Comparison of ENCODE assay signal across 8 cellular contexts in the genomic region with DNA sequence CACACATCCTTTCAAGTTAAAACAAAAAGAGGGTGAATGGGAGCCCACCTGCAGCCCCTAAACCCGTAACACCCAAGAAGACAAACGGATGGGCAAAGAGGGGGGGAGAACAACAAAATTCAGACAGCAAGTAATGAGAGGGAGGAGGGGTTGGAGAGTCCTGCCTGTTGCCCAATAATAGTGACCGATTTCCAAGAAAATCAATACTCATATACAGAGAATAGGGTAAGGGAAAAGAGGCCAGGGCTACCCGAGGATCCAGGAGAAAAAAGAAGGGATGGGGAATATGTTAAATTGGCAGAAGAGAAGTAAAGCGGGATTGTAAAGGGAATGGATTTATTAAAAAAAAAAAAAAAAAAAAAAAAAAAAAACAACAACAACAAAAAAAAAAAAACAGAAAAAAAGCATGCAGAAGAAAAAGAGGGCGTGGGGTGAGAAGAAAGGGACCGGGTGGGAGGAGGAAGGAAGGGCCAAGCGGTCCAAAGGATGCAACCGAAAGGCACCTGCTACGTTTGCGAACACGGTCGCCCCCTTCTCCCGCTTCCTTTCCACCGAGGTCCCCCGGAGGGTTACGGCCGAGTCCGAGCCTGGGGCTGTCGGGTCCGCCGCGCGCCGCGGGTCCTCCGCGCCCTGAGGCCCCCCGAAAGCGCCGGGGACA. TPM values are rescaled to one million over a fixed set of nuclear protein-coding genes. Genes with fewer than 3 reads are reported as not detected.
DNase-seq lines count a peak whose midpoint lies in the region; ATAC-seq and TF ChIP-seq lines count a peak whose summit lies in the region.

No MANE protein-coding gene starts in this region.

- 30 to 35% methylated on average over 14 to 20 of the region's 31 CpGs for WGBS in gastroesophageal sphincter (ENCODE audit: low coverage in 1 of 2), 2 donors

- CTCF ChIA-PET in AG04450 (lab: Charles Lee) = no interaction called here

- H3K27ac ChIP-seq in AG04450 (ENCODE audit: low read depth, low read length) (no peak overlapping the region), gastroesophageal sphincter (no peak overlapping the region)

- H3K36me3 Mint-ChIP-seq in central memory CD8-positive, alpha-beta T cell (ENCODE audit: insufficient read depth) = peaks cover 1% of the 10 kb centered on the region
- no peaks in the 10 kb centered on the region for H3K36me3 Mint-ChIP-seq in natural killer cell

- intact Hi-C loops in natural killer cell (cut with micrococcal nuclease) = no loop called here

- no peak overlapping the region for H3K27ac Mint-ChIP-seq in central memory CD8-positive, alpha-beta T cell (ENCODE audit: low read depth)
- no peak overlapping the region for H3K27ac Mint-ChIP-seq in natural killer cell

- H3K4me3 ChIP-seq in AG04450 (ENCODE audit: low read depth, low read length) (peak overlapping the region; percentile 46; the same call in 1 of the 2 replicates), gastroesophageal sphincter (peak overlapping the region in 1 of 2 donors; percentile 47)

- peaks cover 0 to 13% (median 3%) of the 10 kb centered on the region in 3 donors for H3K4me1 ChIP-seq in gastroesophageal sphincter

- H3K27me3 ChIP-seq in AG04450 (ENCODE audit: control insufficient read depth, insufficient read depth, low read length) (peaks cover 14% of the 10 kb centered on the region), gastroesophageal sphincter (peaks cover 42% of the 10 kb centered on the region)

- peak overlapping the region; percentile 58 for H3K4me3 Mint-ChIP-seq in central memory CD8-positive, alpha-beta T cell
- peak overlapping the region; percentile 19 for H3K4me3 Mint-ChIP-seq in natural killer cell

- DNase-seq in AG04450 (ENCODE audit: low read depth, low spot score) (no peak), natural killer cell (no peak), EL (no peak), SHP77 treated with DMSO at 0.1 percent for 48 hours (lab: John Stamatoyannopoulos, UW) (no peak)
- no peak for DNase-seq in central memory CD8-positive, alpha-beta T cell (ENCODE audit: low spot score in 2 of 2)
- no peak for DNase-seq in stimulated activated CD4-positive, alpha-beta T cell treated with anti-CD3 and anti-CD28 coated beads, Interleukin-12 subunit alpha, Interleukin-12 subunit beta, amount 100 ng/mL, for 4 hours

- H3K9me3 ChIP-seq in AG04450 (ENCODE audit: control insufficient read depth, insufficient read depth, low read length) (no peaks in the 10 kb centered on the region), gastroesophageal sphincter (no peaks in the 10 kb centered on the region)

- POLR2A ChIA-PET in AG04450 (lab: Yijun Ruan, JAX) = no interaction called here

- no peaks in the 10 kb centered on the region for H3K36me3 ChIP-seq in gastroesophageal sphincter

- TF ChIP-seq EP300 in gastroesophageal sphincter (IDR thresholded peaks at IDR 0.05) = no peak

- no peak for TF ChIP-seq POLR2A in gastroesophageal sphincter (IDR thresholded peaks at IDR 0.05)

- ATAC-seq in HG02642 (IDR thresholded peaks at IDR 0.05; ENCODE audit: poor library complexity, unreplicated experiment) (peak; percentile 4), natural killer cell (no peak), gastroesophageal sphincter (no peak)
- no peak for ATAC-seq in central memory CD8-positive, alpha-beta T cell (replicated peaks; ENCODE audit: extremely low read depth, poor library complexity, severe bottlenecking)

- H3K27me3 Mint-ChIP-seq in central memory CD8-positive, alpha-beta T cell = peaks cover 70% of the 10 kb centered on the region
- H3K27me3 Mint-ChIP-seq in natural killer cell (ENCODE audit: low read depth in 2 of 2) = peaks cover 32 to 42% of the 10 kb centered on the region in 2 donors

- no peaks in the 10 kb centered on the region for H3K9me3 Mint-ChIP-seq in central memory CD8-positive, alpha-beta T cell
- no peaks in the 10 kb centered on the region for H3K9me3 Mint-ChIP-seq in natural killer cell

- no peak for TF ChIP-seq CTCF in AG04450 (IDR thresholded peaks at IDR 0.05; ENCODE audit: low read depth, low read length)
- TF ChIP-seq CTCF in natural killer cell (IDR thresholded peaks at IDR 0.05) = no peak
- TF ChIP-seq CTCF in gastroesophageal sphincter (IDR thresholded peaks at IDR 0.05) = no peak

- H3K4me1 Mint-ChIP-seq in central memory CD8-positive, alpha-beta T cell = peaks cover 6% of the 10 kb centered on the region
- peaks cover 0 to 3% of the 10 kb centered on the region in 2 donors for H3K4me1 Mint-ChIP-seq in natural killer cell

RNA-seq across cellular contexts. Expression of gene SLC30A10, which starts 0.9 kb away (rescaled TPM):
- not detected in 2 replicates for polyA plus RNA-seq in AG04450 (2011; rRNA removed)
- not detected in 2 replicates for polyA minus RNA-seq in AG04450 (2011; rRNA and poly(A)+ RNA removed)
- total RNA-seq in natural killer cell (not detected), gastroesophageal sphincter (not detected)
